Comparison of ENCODE assay signal across 1 cellular context in genomic region chr7:107372298-107372697, GRCh38.
TF ChIP-seq lines count a peak whose summit lies in the region.

No MANE protein-coding gene starts in this region.

TF ChIP-seq in IMR-90, 13 proteins besides CTCF, POLR2A, EP300 and RAD21 (continued from another document):
- TF ChIP-seq ELK1 (IDR thresholded peaks at IDR 0.05; ENCODE audit: borderline replicate concordance, low read depth, low read length) (no peak), FOS (IDR thresholded peaks at IDR 0.05; ENCODE audit: low read depth, low read length) (peak; percentile 60), MAZ (IDR thresholded peaks at IDR 0.05; ENCODE audit: borderline replicate concordance, low read depth, low read length) (no peak)
TF ChIP-seq in IMR-90: peak in this region for 2.
